In the genomic region with DNA sequence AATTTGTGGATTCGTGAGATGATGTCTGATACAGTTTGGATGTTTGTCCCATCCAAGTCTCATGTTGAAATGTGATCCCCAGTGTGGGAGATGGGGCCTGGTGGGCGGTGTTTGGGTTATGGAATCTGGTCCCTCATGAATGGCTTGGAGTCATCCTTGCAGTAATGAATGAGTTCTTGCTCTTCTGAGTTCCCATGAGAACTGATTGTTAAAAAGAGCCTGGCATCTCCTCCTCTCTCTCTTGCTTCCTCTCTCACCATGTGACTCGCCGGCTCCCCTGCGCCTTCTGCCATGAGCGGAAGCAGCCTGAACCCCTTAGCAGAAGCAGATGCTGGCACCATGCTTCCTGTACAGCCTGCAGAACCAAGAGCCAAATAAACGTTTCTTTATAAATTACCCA, we compare ENCODE assay signal across 25 cellular contexts. TPM values are rescaled to one million over a fixed set of nuclear protein-coding genes. Genes with fewer than 3 reads are reported as not detected.
A peak's percentile ranks its signal among the peaks of the same experiment; 100 is the strongest.
DNase-seq lines count a peak whose midpoint lies in the region; ATAC-seq, FAIRE-seq and TF ChIP-seq lines count a peak whose summit lies in the region.
"Had no signal": no experiment of that assay in that cellular context is flagged by ENCODE, and none has a peak within 500 bp of the region (broad histone marks: within the 10 kb centered on the region; RNA-seq: fewer than 3 reads in every experiment).

No MANE protein-coding gene starts in this region.

- SMC1A ChIA-PET in GM12878 (lab: Charles Lee; ENCODE audit: uncharacterized antibody, unreplicated experiment): interaction anchor here (0.6 kb wide), 1 partner anchor 502 kb away, joined by 3 read pairs; no protein-coding TSS in a partner anchor

- TF ChIP-seq RAD21 in GM12878 (IDR thresholded peaks at IDR 0.05; ENCODE audit: insufficient read depth, low read depth, low read length): no peak

- H4K20me1 ChIP-seq in GM12878 (ENCODE audit: control insufficient read depth, insufficient read depth) (no peaks in the 10 kb centered on the region), MM.1S (ENCODE audit: insufficient read depth, low read length) (no peaks in the 10 kb centered on the region)

- H3K79me2 ChIP-seq in GM12878 (ENCODE audit: control insufficient read depth, insufficient read depth, low read length) (no peaks in the 10 kb centered on the region), MM.1S (ENCODE audit: low read length) (no peaks in the 10 kb centered on the region)

- peak overlapping the region in 1 of 10 donors; percentile 13 for H3K4me3 Mint-ChIP-seq in naive thymus-derived CD4-positive, alpha-beta T cell
- no peak overlapping the region for H3K4me3 Mint-ChIP-seq in activated T-cell treated with anti-CD3 and anti-CD28 coated beads, Interleukin-2, amount 50 U/mL, for 24 hours
- H3K4me3 Mint-ChIP-seq: activated CD4-positive, alpha-beta memory T cell treated with anti-CD3 and anti-CD28 coated beads, Interleukin-2, amount 10 ng/mL, durations not matched to agents 7 days and 5 days; CD4-positive, alpha-beta memory T cell had no signal

- no peak for ATAC-seq in GM12878
- ATAC-seq in naive thymus-derived CD4-positive, alpha-beta T cell: peak; percentile 42
- ATAC-seq: SK-N-SH treated with all-trans-retinoic acid at 6 μM for 48 hours had no signal

- TF ChIP-seq POLR2A in GM12878 (IDR thresholded peaks at IDR 0.05; ENCODE audit: low read depth, low read length): no peak

- no peak for TF ChIP-seq EP300 in GM12878 (IDR thresholded peaks at IDR 0.05; ENCODE audit: borderline replicate concordance in 1 of 2, control insufficient read depth in 1 of 2, low read depth in 2 of 2, low read length in 2 of 2)

- peaks cover 0 to 12% (median 0%) of the 10 kb centered on the region in 5 donors for H3K36me3 Mint-ChIP-seq in naive thymus-derived CD4-positive, alpha-beta T cell
- H3K36me3 Mint-ChIP-seq in activated T-cell treated with anti-CD3 and anti-CD28 coated beads, Interleukin-2, amount 50 U/mL, for 24 hours (ENCODE audit: low read depth): no peaks in the 10 kb centered on the region
- H3K36me3 Mint-ChIP-seq: CD4-positive, alpha-beta memory T cell had no signal

- peaks cover 4 to 20% (median 10%) of the 10 kb centered on the region in 7 donors for H3K4me1 Mint-ChIP-seq in naive thymus-derived CD4-positive, alpha-beta T cell
- peaks cover 9% of the 10 kb centered on the region for H3K4me1 Mint-ChIP-seq in activated T-cell treated with anti-CD3 and anti-CD28 coated beads, Interleukin-2, amount 50 U/mL, for 24 hours (ENCODE audit: low read depth)

- peak overlapping the region; percentile 32 for H3K27ac ChIP-seq in C4-2B
- no peak overlapping the region for H3K27ac ChIP-seq in GM12878 (ENCODE audit: control insufficient read depth, insufficient read depth)
- H3K27ac ChIP-seq in naive thymus-derived CD4-positive, alpha-beta T cell (ENCODE audit: low read depth, low read length): no peak overlapping the region
- H3K27ac ChIP-seq in MM.1S (ENCODE audit: low read length): no peak overlapping the region
- H3K27ac ChIP-seq: heart left ventricle, left lung had no signal

- H3K9me3 Mint-ChIP-seq in naive thymus-derived CD4-positive, alpha-beta T cell: peaks cover 0 to 10% (median 0%) of the 10 kb centered on the region in 11 donors
- H3K9me3 Mint-ChIP-seq in activated T-cell treated with anti-CD3 and anti-CD28 coated beads, Interleukin-2, amount 50 U/mL, for 24 hours: no peaks in the 10 kb centered on the region
- H3K9me3 Mint-ChIP-seq: activated CD4-positive, alpha-beta memory T cell treated with anti-CD3 and anti-CD28 coated beads, Interleukin-2, amount 10 ng/mL, durations not matched to agents 7 days and 5 days had no signal

- CTCF ChIA-PET in GM12878 (lab: Yijun Ruan, JAX): no interaction called here
- CTCF ChIA-PET in naive thymus-derived CD4-positive, alpha-beta T cell (lab: Charles Lee): no interaction called here

- H3K4me2 ChIP-seq in GM12878 (ENCODE audit: control insufficient read depth, insufficient read depth) (no peak overlapping the region), MM.1S (ENCODE audit: low read depth, low read length) (no peak overlapping the region)

- no peaks in the 10 kb centered on the region for H3F3A ChIP-seq in MM.1S (ENCODE audit: insufficient read depth, low read length)

- H3K4me1 ChIP-seq in GM12878 (ENCODE audit: control insufficient read depth, insufficient read depth, low read length) (peaks cover 3% of the 10 kb centered on the region; the same call in 1 of the 2 replicates), MM.1S (ENCODE audit: low read length) (peaks cover 18% of the 10 kb centered on the region)
- H3K4me1 ChIP-seq in naive thymus-derived CD4-positive, alpha-beta T cell (ENCODE audit: control insufficient read depth in 2 of 2, insufficient read depth in 2 of 2, low read length in 2 of 2): no peaks in the 10 kb centered on the region
- H3K4me1 ChIP-seq: left lung had no signal

- RAD21 ChIA-PET in GM12878 (lab: Charles Lee; ENCODE audit: unreplicated experiment): no interaction called here

- in situ Hi-C loops in KBM-7 (cut with MboI; ENCODE audit: low pct_unique_long_range_greater_than_20kb, low sequenced_read_pairs): no loop called here
- in situ Hi-C loops in GM12878 (cut with MboI): no loop called here

- no TSS peak for BruUV-seq in GM12878 (replicated peaks; lab: Mats Ljungman, UMichigan)

- H3K9ac ChIP-seq in GM12878 (ENCODE audit: control insufficient read depth, insufficient read depth, low read length) (no peak overlapping the region), MM.1S (ENCODE audit: low read length) (no peak overlapping the region)

- intact Hi-C loops in GM12878 (cut with micrococcal nuclease; ENCODE audit: unreplicated experiment): no loop called here
- intact Hi-C loops in naive thymus-derived CD4-positive, alpha-beta T cell (cut with micrococcal nuclease): no loop called here

- POLR2A ChIA-PET in GM12878 (lab: Charles Lee): no interaction called here
- POLR2A ChIA-PET in naive thymus-derived CD4-positive, alpha-beta T cell (lab: Charles Lee): no interaction called here

- WGBS in GM12878 (ENCODE audit: insufficient coverage, insufficient replicate concordance, low lambda C conversion rate, missing lambda C conversion rate): 63% methylated on average over 7 of the region's 7 CpGs

- peak; percentile 19 for DNase-seq in KBM-7
- DNase-seq in GM12878 (ENCODE audit: low read depth, low spot score): no peak
- DNase-seq in naive thymus-derived CD4-positive, alpha-beta T cell: peak in 1 of 9 donors; percentile 14
- DNase-seq in activated T-cell treated with anti-CD3 and anti-CD28 coated beads, Interleukin-2, amount 50 U/mL, for 24 hours: no peak
- DNase-seq in MM.1S: no peak
- DNase-seq in NCI-H1436 treated with DMSO at 0.1 percent for 48 hours (lab: John Stamatoyannopoulos, UW): no peak
- DNase-seq: activated CD4-positive, alpha-beta memory T cell treated with anti-CD3 and anti-CD28 coated beads, Interleukin-2, amount 10 ng/mL, durations not matched to agents 7 days and 5 days; activated gamma-delta T cell; amniotic stem cell; CD4-positive, alpha-beta memory T cell; cortex of kidney; DMS153; heart left ventricle; NCI-H2029 treated with DMSO at 0.1 percent for 48 hours; NK-92 treated with Interleukin-12 subunit alpha and Interleukin-12 subunit beta, amount 100 ng/mL, for 24 hours; RPMI8226; T-helper 9 cell had no signal

- H2AFZ ChIP-seq in GM12878 (ENCODE audit: control insufficient read depth, low read depth, low read length): 0 out of 2 replicates have a peak overlapping the region, but pooled peaks have one; percentile 2
- H2AFZ ChIP-seq in MM.1S (ENCODE audit: low read length): no peak overlapping the region

- H3K9me3 ChIP-seq in GM12878 (replicated peaks; ENCODE audit: control insufficient read depth, insufficient read depth, low read length): no peaks in the 10 kb centered on the region; the same call in 2 of the 3 replicates
- no peaks in the 10 kb centered on the region for H3K9me3 ChIP-seq in naive thymus-derived CD4-positive, alpha-beta T cell (ENCODE audit: control insufficient read depth in 2 of 3, low read length in 3 of 3)
- H3K9me3 ChIP-seq in MM.1S (replicated peaks; ENCODE audit: insufficient read depth, low read length): no peaks in the 10 kb centered on the region
- H3K9me3 ChIP-seq: HAP-1, heart left ventricle, left lung, vagina had no signal

- no peak for FAIRE-seq in GM12878 (lab: Jason Lieb, UNC)
- FAIRE-seq: bronchial epithelial cell, GM18507 had no signal

- TF ChIP-seq CTCF in C4-2B (conservative IDR thresholded peaks at IDR 0.05) (no peak), GM12878 (IDR thresholded peaks at IDR 0.05 in 2 of 3, conservative IDR thresholded peaks at IDR 0.05 in 1 of 3; ENCODE audit: control insufficient read depth in 2 of 3, extremely low read depth in 1 of 3, insufficient read depth in 1 of 3, low read depth in 3 of 3, low read length in 3 of 3) (no peak), MM.1S (IDR thresholded peaks at IDR 0.05; ENCODE audit: low read length) (no peak)

- H3K27me3 ChIP-seq in GM12878 (replicated peaks in 1 of 2; ENCODE audit: control insufficient read depth in 2 of 2, insufficient read depth in 2 of 2, low read length in 1 of 2) (no peaks in the 10 kb centered on the region), MM.1S (replicated peaks; ENCODE audit: insufficient read depth, low read length) (no peaks in the 10 kb centered on the region)
- H3K27me3 ChIP-seq in naive thymus-derived CD4-positive, alpha-beta T cell (ENCODE audit: control insufficient read depth in 2 of 2, insufficient read depth in 2 of 2, low read length in 2 of 2): no peaks in the 10 kb centered on the region
- H3K27me3 ChIP-seq: heart left ventricle, left lung, vagina had no signal

- no peaks in the 10 kb centered on the region for H3K9me2 ChIP-seq in MM.1S (replicated peaks; ENCODE audit: insufficient read depth, low read length)

- no peaks in the 10 kb centered on the region for H3K36me3 ChIP-seq in GM12878 (ENCODE audit: control insufficient read depth in 2 of 2, insufficient read depth in 2 of 2, low read length in 1 of 2)
- H3K36me3 ChIP-seq in naive thymus-derived CD4-positive, alpha-beta T cell (ENCODE audit: control insufficient read depth in 2 of 3, insufficient read depth in 3 of 3, low read length in 3 of 3): no peaks in the 10 kb centered on the region
- no peaks in the 10 kb centered on the region for H3K36me3 ChIP-seq in MM.1S (replicated peaks; ENCODE audit: insufficient read depth, low read length)
- H3K36me3 ChIP-seq: HAP-1, heart left ventricle, left lung, vagina had no signal

- H3K4me3 ChIP-seq in GM12878 (no peak overlapping the region), MM.1S (ENCODE audit: low read length) (no peak overlapping the region)
- H3K4me3 ChIP-seq in naive thymus-derived CD4-positive, alpha-beta T cell (ENCODE audit: low read length): no peak overlapping the region
- H3K4me3 ChIP-seq: HAP-1, heart left ventricle, left lung, vagina had no signal

- no peaks in the 10 kb centered on the region for H3K27me3 Mint-ChIP-seq in naive thymus-derived CD4-positive, alpha-beta T cell
- no peaks in the 10 kb centered on the region for H3K27me3 Mint-ChIP-seq in activated T-cell treated with anti-CD3 and anti-CD28 coated beads, Interleukin-2, amount 50 U/mL, for 24 hours
- H3K27me3 Mint-ChIP-seq: CD4-positive, alpha-beta memory T cell had no signal

- H3K27ac Mint-ChIP-seq in naive thymus-derived CD4-positive, alpha-beta T cell: peak overlapping the region in 5 of 9 donors; percentile 14 to 93 (median 54)
- H3K27ac Mint-ChIP-seq in activated T-cell treated with anti-CD3 and anti-CD28 coated beads, Interleukin-2, amount 50 U/mL, for 24 hours: no peak overlapping the region
- H3K27ac Mint-ChIP-seq: activated CD4-positive, alpha-beta memory T cell treated with anti-CD3 and anti-CD28 coated beads, Interleukin-2, amount 10 ng/mL, durations not matched to agents 7 days and 5 days had no signal

RNA-seq across cellular contexts. Expression of a gene that starts 30.5 kb away (rescaled TPM):
- 6.7 and 11.1 TPM in 2 replicates for total RNA-seq in GM12878 (2013; cell fraction: nucleolus; rRNA removed)
- total RNA-seq in GM12878 (2014; rRNA removed): 13.5 and 21.9 TPM in 2 replicates
- 10.6 and 14.2 TPM in 2 replicates for total RNA-seq in GM12878 (2014; rRNA removed; fragmentation: Illumina TruSeq; extraction: Trizol)
- 8.1 and 9.1 TPM in 2 replicates for total RNA-seq in GM12878 (2021)
- polyA plus RNA-seq in GM12878 (2011; ENCODE audit: low read depth): 11.6 TPM
- polyA plus RNA-seq in GM12878 (2011; rRNA removed): 5.6 and 7.1 TPM in 2 replicates
- polyA plus RNA-seq in GM12878 (2011; cell fraction: cytosol; rRNA removed): 3.6 TPM in 2 replicates
- polyA plus RNA-seq in GM12878 (2011; cell fraction: nucleus; rRNA removed): 2.7 and 3.6 TPM in 2 replicates
- polyA plus RNA-seq in GM12878 (2012): 5.5 and 5.7 TPM in 2 replicates
- 13.1 and 21.5 TPM in 2 replicates for polyA plus RNA-seq in GM12878 (2014; fragmentation: Illumina TruSeq; extraction: Trizol)
- polyA plus RNA-seq in GM12878 (2014; fragmentation: Nextera tagmentation; extraction: Ambion mirVana): 10 to 100 TPM; 24.4 to 46.3 TPM
- polyA plus RNA-seq in GM12878 (2014; rRNA removed): 19.3 and 19.6 TPM in 2 replicates
- polyA plus RNA-seq in GM12878 (2016; fragmentation: Nextera tagmentation; extraction: Ambion mirVana): 10 to 100 TPM; 41.0 to 41.2 TPM
- 4.3 and 8.0 TPM in 2 replicates for polyA minus RNA-seq in GM12878 (2011; rRNA and poly(A)+ RNA removed)
- polyA minus RNA-seq in GM12878 (2011; cell fraction: cytosol; rRNA and poly(A)+ RNA removed): 1.6 and 2.2 TPM in 2 replicates
- polyA minus RNA-seq in GM12878 (2011; cell fraction: nucleus; rRNA and poly(A)+ RNA removed): 3.0 and 5.6 TPM in 2 replicates
- total RNA-seq in naive thymus-derived CD4-positive, alpha-beta T cell: 1 to 10 TPM; 3.8 to 8.0 (median 5.1) TPM
- 10 to 100 TPM; 14.2 to 18.6 TPM for polyA plus RNA-seq in naive thymus-derived CD4-positive, alpha-beta T cell

RNA-seq across cellular contexts. Expression of a gene that starts 50.8 kb away (rescaled TPM):
- 0.73 and 0.75 TPM in 2 replicates for total RNA-seq in GM12878 (2013; cell fraction: nucleolus; rRNA removed)
- 0.05 and 0.06 TPM in 2 replicates for total RNA-seq in GM12878 (2014; rRNA removed)
- total RNA-seq in GM12878 (2014; rRNA removed; fragmentation: Illumina TruSeq; extraction: Trizol): 0.05 TPM in 1 of 2 replicates, not detected in the other
- 0.08 and 0.10 TPM in 2 replicates for total RNA-seq in GM12878 (2021)
- polyA plus RNA-seq in GM12878 (2011; ENCODE audit: low read depth): 0.10 TPM
- 0.03 TPM in 2 replicates for polyA plus RNA-seq in GM12878 (2011; rRNA removed)
- 0.04 and 0.07 TPM in 2 replicates for polyA plus RNA-seq in GM12878 (2011; cell fraction: cytosol; rRNA removed)
- 0.04 TPM in 1 of 2 replicates, not detected in the other for polyA plus RNA-seq in GM12878 (2011; cell fraction: nucleus; rRNA removed)
- 0.31 and 0.62 TPM in 2 replicates for polyA plus RNA-seq in GM12878 (2012)
- polyA plus RNA-seq in GM12878 (2014; fragmentation: Illumina TruSeq; extraction: Trizol): 0.01 TPM in 1 of 2 replicates, not detected in the other
- polyA plus RNA-seq in GM12878 (2014; fragmentation: Nextera tagmentation; extraction: Ambion mirVana): under 1 TPM in 1 of 2 experiments, not detected in 1; 0.02 TPM
- polyA plus RNA-seq in GM12878 (2014; rRNA removed): 0.03 TPM in 1 of 2 replicates, not detected in the other
- under 1 TPM in 1 of 2 experiments, not detected in 1; 0.05 TPM for polyA plus RNA-seq in GM12878 (2016; fragmentation: Nextera tagmentation; extraction: Ambion mirVana)
- polyA minus RNA-seq in GM12878 (2011; rRNA and poly(A)+ RNA removed): 0.07 and 0.10 TPM in 2 replicates
- polyA minus RNA-seq in GM12878 (2011; cell fraction: cytosol; rRNA and poly(A)+ RNA removed): not detected in 2 replicates
- polyA minus RNA-seq in GM12878 (2011; cell fraction: nucleus; rRNA and poly(A)+ RNA removed): 0.12 and 0.19 TPM in 2 replicates
- total RNA-seq in naive thymus-derived CD4-positive, alpha-beta T cell: under 1 TPM in 3 of 5 experiments, not detected in 2; 0.07 to 0.24 (median 0.08) TPM
- not detected for polyA plus RNA-seq in naive thymus-derived CD4-positive, alpha-beta T cell
- total RNA-seq: CD4-positive, alpha-beta memory T cell had no signal
- polyA plus RNA-seq: CD4-positive, alpha-beta memory T cell; neural cell had no signal
